In genomic region chr12:58176296-58176869, GRCh38 we compare ENCODE assay signal across 7 cellular contexts.
A peak's percentile ranks its signal among the peaks of the same experiment; 100 is the strongest.
DNase-seq lines count a peak whose midpoint lies in the region; TF ChIP-seq lines count a peak whose summit lies in the region.

No MANE protein-coding gene starts in this region.

- peak; percentile 40 for DNase-seq in GM12865 (ENCODE audit: low read depth)
- DNase-seq in HuH-7.5 (ENCODE audit: low spot score): peak; percentile 28
- peak; percentile 60 for DNase-seq in iris pigment epithelial cell (ENCODE audit: low read depth)
- no peak for DNase-seq in activated T-cell treated with anti-CD3 and anti-CD28 coated beads for 4 hours
- no peak for DNase-seq in NOMO-1 treated with DMSO at 0.1 percent for 48 hours (lab: John Stamatoyannopoulos, UW; ENCODE audit: unreplicated experiment)
- no peak for DNase-seq in activated T-cell treated with anti-CD3 and anti-CD28 coated beads, Interleukin-2, amount 50 U/mL, for 1 hour

- H3K4me3 ChIP-seq in GM12865 (ENCODE audit: low read depth, low read length): no peak overlapping the region
- H3K4me3 ChIP-seq in WI38 (ENCODE audit: low read depth, low read length): no peak overlapping the region

- TF ChIP-seq CTCF in GM12865 (IDR thresholded peaks at IDR 0.05; ENCODE audit: insufficient read depth, low read depth, low read length, missing control alignments) (peak; percentile 55), WI38 (IDR thresholded peaks at IDR 0.05; ENCODE audit: low read depth, low read length) (peak; percentile 35; the same call in 1 of the 2 replicates)

Comparison
In these comparisons a context has a peak if more than half of its experiments do, and no peak if none do; other contexts are left out.
1. DNase-seq: peak in GM12865 (single experiment), HuH-7.5 (single experiment) and iris pigment epithelial cell (single experiment); none in activated T-cell treated with anti-CD3 and anti-CD28 coated beads for 4 hours (single experiment), NOMO-1 treated with DMSO at 0.1 percent for 48 hours (single experiment) and activated T-cell treated with anti-CD3 and anti-CD28 coated beads, Interleukin-2, amount 50 U/mL, for 1 hour (single experiment).